ENCODE assay signal across 17 cellular contexts in the genomic region with DNA sequence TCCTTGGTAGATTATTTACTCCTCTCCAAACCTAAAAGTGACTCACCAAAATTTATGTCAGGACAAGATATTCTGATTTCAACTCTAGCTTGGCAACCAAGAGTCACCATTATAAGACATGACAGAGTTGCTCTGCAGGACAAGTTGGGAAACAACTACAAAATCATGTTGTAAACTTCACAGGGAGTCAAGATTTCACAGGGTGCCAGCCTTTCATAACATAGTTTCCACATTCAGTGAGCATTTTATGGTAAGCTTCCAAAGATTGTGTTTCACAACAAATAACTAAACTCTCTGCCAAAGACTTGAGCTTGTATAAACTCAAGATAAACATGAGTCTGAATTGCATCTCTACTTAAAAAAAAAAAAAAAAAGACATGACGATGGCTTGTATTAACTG.
DNase-seq lines count a peak whose midpoint lies in the region; FAIRE-seq and TF ChIP-seq lines count a peak whose summit lies in the region.
"Had no signal": no experiment of that assay in that cellular context is flagged by ENCODE, and none has a peak within 500 bp of the region (broad histone marks: within the 10 kb centered on the region; RNA-seq: fewer than 3 reads in every experiment).

No MANE protein-coding gene starts in this region.

- H2AFZ ChIP-seq in GM23248 (no peak overlapping the region), SK-N-SH (ENCODE audit: low read depth) (no peak overlapping the region)

- no peak for TF ChIP-seq EP300 in SK-N-SH (IDR thresholded peaks at IDR 0.05; ENCODE audit: borderline replicate concordance in 1 of 2, low read depth in 1 of 2, low read length in 1 of 2)

- H3K27me3 ChIP-seq in GM23248 (replicated peaks; ENCODE audit: insufficient read depth) (no peaks in the 10 kb centered on the region), H7 (ENCODE audit: control insufficient read depth, insufficient read depth, low read length) (no peaks in the 10 kb centered on the region), SK-N-SH (ENCODE audit: insufficient read depth) (no peaks in the 10 kb centered on the region)

- TF ChIP-seq CTCF in epithelial cell of esophagus (IDR thresholded peaks at IDR 0.05; ENCODE audit: insufficient read depth, low read depth, low read length, missing control alignments) (no peak), SK-N-SH (IDR thresholded peaks at IDR 0.05) (no peak)

- peak; percentile 35 for DNase-seq in AG08395 (ENCODE audit: low spot score)
- peak; percentile 70 for DNase-seq in GM23248
- peak; percentile 14 for DNase-seq in epithelial cell of esophagus (ENCODE audit: low read depth)
- peak; percentile 12 for DNase-seq in myocyte (ENCODE audit: low read depth)
- DNase-seq in frontal cortex (ENCODE audit: low spot score in 2 of 2) = no peak
- no peak for DNase-seq in H7
- DNase-seq in SK-N-SH = no peak
- DNase-seq in head of caudate nucleus = no peak
- DNase-seq: activated CD4-positive, alpha-beta memory T cell treated with anti-CD3 and anti-CD28 coated beads for 36 hours; activated naive CD8-positive, alpha-beta T cell treated with anti-CD3 and anti-CD28 coated beads, Interleukin-2, amount 10 ng/mL, durations not matched to agents 7 days and 5 days; activated T-cell treated with anti-CD3 and anti-CD28 coated beads, Interleukin-2, amount 50 U/mL, for 48 hours; DMS79; NCI-H1436; NCI-H345; stimulated activated naive CD4-positive, alpha-beta T cell had no signal

- H3K27ac ChIP-seq in GM23248 (peak overlapping the region; percentile 49), SK-N-SH (ENCODE audit: low read depth in 2 of 2, low read length in 1 of 2) (no peak overlapping the region)

- CTCF ChIA-PET in SK-N-SH (lab: Yijun Ruan, JAX) = no interaction called here

- H3K4me3 ChIP-seq in GM23248 = no peak overlapping the region
- H3K4me3 ChIP-seq in epithelial cell of esophagus (ENCODE audit: low read length) = no peak overlapping the region
- no peak overlapping the region for H3K4me3 ChIP-seq in H7 (ENCODE audit: insufficient read depth, low read depth, low read length)
- no peak overlapping the region for H3K4me3 ChIP-seq in SK-N-SH (ENCODE audit: low read depth in 2 of 2, low read length in 1 of 2)

- in situ Hi-C loops in GM23248 (cut with MboI) = no loop called here

- FAIRE-seq in frontal cortex (lab: Jason Lieb, UNC) = no peak
- FAIRE-seq: TTC549, urothelium cell line had no signal

- H3K4me2 ChIP-seq in GM23248 (ENCODE audit: unreplicated experiment) = no peak overlapping the region
- no peak overlapping the region for H3K4me2 ChIP-seq in SK-N-SH

- no peaks in the 10 kb centered on the region for H3K36me3 ChIP-seq in GM23248 (ENCODE audit: low read depth)
- no peaks in the 10 kb centered on the region for H3K36me3 ChIP-seq in H7 (replicated peaks; ENCODE audit: control insufficient read depth, insufficient read depth, low read length)
- H3K36me3 ChIP-seq in SK-N-SH (replicated peaks in 1 of 2; ENCODE audit: control insufficient read depth in 1 of 2, insufficient read depth in 2 of 2, low read length in 1 of 2) = no peaks in the 10 kb centered on the region

- POLR2A ChIA-PET in SK-N-SH (lab: Yijun Ruan, JAX) = no interaction called here

- TF ChIP-seq RAD21 in SK-N-SH (IDR thresholded peaks at IDR 0.05; ENCODE audit: low read length) = no peak

- intact Hi-C loops in head of caudate nucleus (cut with DNase I) = no loop called here

- H3F3A ChIP-seq in GM23248 (ENCODE audit: insufficient read depth) = no peaks in the 10 kb centered on the region
- H3F3A ChIP-seq in SK-N-SH (replicated peaks; ENCODE audit: insufficient read depth) = no peaks in the 10 kb centered on the region

- H3K79me2 ChIP-seq in GM23248 (ENCODE audit: insufficient read depth) = no peaks in the 10 kb centered on the region
- H3K79me2 ChIP-seq in SK-N-SH (ENCODE audit: insufficient read depth) = no peaks in the 10 kb centered on the region

- H3K4me1 ChIP-seq in GM23248 (ENCODE audit: insufficient read depth) (0 out of 2 replicates have a peak, but pooled peaks cover 3% of the 10 kb centered on the region), SK-N-SH (ENCODE audit: control insufficient read depth in 1 of 2, insufficient read depth in 2 of 2, low read depth in 1 of 2, low read length in 1 of 2) (no peaks in the 10 kb centered on the region)

- WGBS in GM23248 (ENCODE audit: low coverage in 1 of 2, low lambda C conversion rate in 2 of 2, missing lambda C conversion rate in 2 of 2), 2 experiments = 0 to 6% methylated on average over 1 of the region's 1 CpG
- WGBS in SK-N-SH (ENCODE audit: low lambda C conversion rate) = 38% methylated on average over 1 of the region's 1 CpG

- no peaks in the 10 kb centered on the region for H4K20me1 ChIP-seq in GM23248 (ENCODE audit: insufficient read depth)
- H4K20me1 ChIP-seq in SK-N-SH (ENCODE audit: insufficient read depth) = no peaks in the 10 kb centered on the region

- H3K9me3 ChIP-seq in GM23248 (ENCODE audit: low read depth) = no peaks in the 10 kb centered on the region
- no peaks in the 10 kb centered on the region for H3K9me3 ChIP-seq in SK-N-SH

- H3K9ac ChIP-seq in GM23248 = no peak overlapping the region
- no peak overlapping the region for H3K9ac ChIP-seq in SK-N-SH

- H3K9me2 ChIP-seq in GM23248 (ENCODE audit: insufficient read depth) = no peaks in the 10 kb centered on the region
- no peaks in the 10 kb centered on the region for H3K9me2 ChIP-seq in SK-N-SH

TF ChIP-seq in SK-N-SH, 30 proteins besides CTCF, POLR2A, EP300 and RAD21:
- TF ChIP-seq MXI1 (IDR thresholded peaks at IDR 0.05; ENCODE audit: low read depth, low read length) (no peak), YY1 (IDR thresholded peaks at IDR 0.05; ENCODE audit: low read depth) (no peak), FOXJ3 (CRISPR knock-in tag; IDR thresholded peaks at IDR 0.05) (no peak), TAF1 (IDR thresholded peaks at IDR 0.05; ENCODE audit: borderline replicate concordance, low read depth, low read length) (no peak), NRF1 (IDR thresholded peaks at IDR 0.05; ENCODE audit: low read depth, low read length) (no peak)
- TF ChIP-seq, protein P1, sequence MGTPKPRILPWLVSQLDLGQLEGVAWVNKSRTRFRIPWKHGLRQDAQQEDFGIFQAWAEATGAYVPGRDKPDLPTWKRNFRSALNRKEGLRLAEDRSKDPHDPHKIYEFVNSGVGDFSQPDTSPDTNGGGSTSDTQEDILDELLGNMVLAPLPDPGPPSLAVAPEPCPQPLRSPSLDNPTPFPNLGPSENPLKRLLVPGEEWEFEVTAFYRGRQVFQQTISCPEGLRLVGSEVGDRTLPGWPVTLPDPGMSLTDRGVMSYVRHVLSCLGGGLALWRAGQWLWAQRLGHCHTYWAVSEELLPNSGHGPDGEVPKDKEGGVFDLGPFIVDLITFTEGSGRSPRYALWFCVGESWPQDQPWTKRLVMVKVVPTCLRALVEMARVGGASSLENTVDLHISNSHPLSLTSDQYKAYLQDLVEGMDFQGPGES (IDR thresholded peaks at IDR 0.05; ENCODE audit: low read depth, low read length) = no peak

Comparison
In these comparisons a context has a peak if more than half of its experiments do, and no peak if none do; other contexts are left out.
1. DNase-seq: peak in AG08395 (single experiment), GM23248 (single experiment), epithelial cell of esophagus (single experiment) and myocyte (single experiment); none in frontal cortex (0 of 2), H7 (single experiment), SK-N-SH (single experiment) and head of caudate nucleus (0 of 42).